In genomic region chr17:44633998-44634397, GRCh38 we compare ENCODE assay signal across 34 cellular contexts. TPM values are rescaled to one million over a fixed set of nuclear protein-coding genes. Genes with fewer than 3 reads are reported as not detected.
"Had no signal": no experiment of that assay in that cellular context is flagged by ENCODE, and none has a peak within 500 bp of the region (broad histone marks: within the 10 kb centered on the region; RNA-seq: fewer than 3 reads in every experiment).

No MANE protein-coding gene starts in this region.

- H3K36me3 Mint-ChIP-seq: activated naive CD8-positive, alpha-beta T cell had no signal

- H3K4me1 ChIP-seq: gastrocnemius medialis, heart left ventricle had no signal

- H3K4me1 Mint-ChIP-seq: activated T-helper 17 cell treated with anti-CD3 and anti-CD28 coated beads, Interleukin-2, amount 50 U/mL, for 72 hours; central memory CD8-positive, alpha-beta T cell had no signal

- H3K27me3 ChIP-seq: brain microvascular endothelial cell, gastrocnemius medialis, heart left ventricle had no signal

- H3K9me3 ChIP-seq: gastrocnemius medialis, heart left ventricle had no signal

- FAIRE-seq: astrocyte, bronchial epithelial cell had no signal

- H3K27ac ChIP-seq: brain microvascular endothelial cell, coronary artery, dorsolateral prefrontal cortex, gastrocnemius medialis, heart left ventricle, VCaP had no signal

- H3K9me3 Mint-ChIP-seq: activated B cell treated with CpG ODN at 0.5 μM for 24 hours; activated CD8-positive, alpha-beta T cell treated with anti-CD3 and anti-CD28 coated beads for 36 hours; activated T-cell treated with anti-CD3 and anti-CD28 coated beads, Interleukin-2, amount 50 U/mL, for 4 hours; activated T-helper 17 cell treated with anti-CD3 and anti-CD28 coated beads, Interleukin-2, amount 50 U/mL, for 72 hours; central memory CD8-positive, alpha-beta T cell; dendritic cell treated with granulocyte-macrophage colony-stimulating factor and Interleukin-4, amounts not matched to agents 40 ng/mL and 50 ng/mL, for 4 days; endodermal cell had no signal

- H3K27ac Mint-ChIP-seq: activated B cell treated with CpG ODN at 0.5 μM for 24 hours; activated CD8-positive, alpha-beta T cell treated with anti-CD3 and anti-CD28 coated beads for 36 hours; activated naive CD8-positive, alpha-beta T cell; activated T-helper 17 cell treated with anti-CD3 and anti-CD28 coated beads, Interleukin-2, amount 50 U/mL, for 72 hours; dendritic cell treated with granulocyte-macrophage colony-stimulating factor and Interleukin-4, amounts not matched to agents 40 ng/mL and 50 ng/mL, for 4 days; endodermal cell had no signal

- H3K4me3 Mint-ChIP-seq: activated B cell treated with CpG ODN at 0.5 μM for 24 hours; activated CD8-positive, alpha-beta T cell treated with anti-CD3 and anti-CD28 coated beads for 36 hours; activated naive CD8-positive, alpha-beta T cell; activated T-cell treated with anti-CD3 and anti-CD28 coated beads, Interleukin-2, amount 50 U/mL, for 4 hours; activated T-helper 17 cell treated with anti-CD3 and anti-CD28 coated beads, Interleukin-2, amount 50 U/mL, for 72 hours; central memory CD8-positive, alpha-beta T cell; dendritic cell treated with granulocyte-macrophage colony-stimulating factor and Interleukin-4, amounts not matched to agents 40 ng/mL and 50 ng/mL, for 4 days; endodermal cell had no signal

- H3K4me3 ChIP-seq: coronary artery, dorsolateral prefrontal cortex, gastrocnemius medialis, heart left ventricle had no signal

- ATAC-seq: activated CD4-positive, CD25-positive, alpha-beta regulatory T cell treated with anti-CD3 and anti-CD28 coated beads, Interleukin-2, amount 50 U/mL, for 24 hours; activated CD8-positive, alpha-beta T cell treated with anti-CD3 and anti-CD28 coated beads for 36 hours; activated T-cell treated with anti-CD3 and anti-CD28 coated beads, Interleukin-2, amount 50 U/mL, for 4 hours; activated T-helper 17 cell treated with anti-CD3 and anti-CD28 coated beads, Interleukin-2, amount 50 U/mL, for 72 hours; esophagus mucosa; gastrocnemius medialis; heart left ventricle had no signal

- H3K36me3 ChIP-seq: brain microvascular endothelial cell, gastrocnemius medialis, heart left ventricle had no signal

- DNase-seq: activated B cell treated with CpG ODN at 0.5 μM for 24 hours; activated CD4-positive, alpha-beta T cell treated with anti-CD3 and anti-CD28 coated beads for 48 hours; activated CD4-positive, alpha-beta T cell treated with anti-CD3 and anti-CD28 coated beads, Interleukin-2, amount 50 U/mL, for 1 hour; activated CD4-positive, alpha-beta T cell treated with anti-CD3 and anti-CD28 coated beads, Interleukin-2, amount 50 U/mL, for 48 hours; activated CD8-positive, alpha-beta memory T cell treated with anti-CD3 and anti-CD28 coated beads for 24 hours; activated CD8-positive, alpha-beta T cell treated with anti-CD3 and anti-CD28 coated beads for 36 hours; activated effector memory CD4-positive, alpha-beta T cell treated with Interleukin-2 at 50 U/mL for 16 hours; activated gamma-delta T cell treated with Interleukin-2 at 50 U/mL for 16 hours; activated naive CD4-positive, alpha-beta T cell treated with anti-CD3 and anti-CD28 coated beads, Interleukin-2, amount 50 U/mL, for 16 hours; activated naive CD4-positive, alpha-beta T cell treated with Interleukin-2 at 50 U/mL for 16 hours; activated T-cell treated with anti-CD3 and anti-CD28 coated beads, Interleukin-2, amount 50 U/mL, for 4 hours; amniotic stem cell; anterior cingulate cortex; brain microvascular endothelial cell; dorsolateral prefrontal cortex; effector memory CD4-positive, alpha-beta T cell; endodermal cell; foreskin fibroblast; gastrocnemius medialis; glutamatergic neuron; heart left ventricle; T-helper 2 cell had no signal

RNA-seq across cellular contexts. Expression of gene MEIOC, which starts 22.3 kb away (rescaled TPM):
- total RNA-seq: bronchial epithelial cell, cardiac septum, cerebellum, esophagus mucosa, gastrocnemius medialis, heart left ventricle had no signal
